In the genomic region with DNA sequence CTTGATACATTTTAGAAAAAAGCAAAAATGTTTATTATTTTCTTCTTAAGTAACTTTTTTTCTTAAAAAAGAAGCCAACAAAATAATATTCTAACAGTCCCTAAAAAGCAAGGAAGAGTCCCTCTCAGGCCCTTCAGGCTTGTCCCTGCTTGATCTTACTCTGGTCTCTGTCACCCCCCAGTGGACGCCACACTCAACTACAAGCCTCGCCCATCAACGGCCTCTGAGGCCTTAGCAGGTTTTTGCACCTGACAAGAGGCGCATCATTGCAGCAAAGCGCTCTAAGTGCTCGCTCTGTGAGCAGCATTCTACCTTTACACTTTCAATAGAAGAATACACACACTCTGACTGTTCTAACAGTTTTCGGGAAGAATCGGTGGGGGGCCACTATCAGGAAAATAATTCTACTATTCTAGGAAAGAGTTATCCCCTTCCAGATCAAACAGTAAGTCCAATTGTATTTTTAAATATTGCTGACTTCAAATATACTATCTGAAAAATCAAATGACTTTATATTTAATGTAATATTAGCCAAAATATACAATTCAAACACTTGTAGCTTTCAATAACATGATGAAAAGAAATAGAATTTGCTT, we compare ENCODE assay signal across 8 cellular contexts.
DNase-seq lines count a peak whose midpoint lies in the region; ATAC-seq and TF ChIP-seq lines count a peak whose summit lies in the region.

No MANE protein-coding gene starts in this region.

- no peak overlapping the region for H3K27ac Mint-ChIP-seq in mesothelial cell of epicardium

- H3K9me3 Mint-ChIP-seq in mesothelial cell of epicardium, result no peaks in the 10 kb centered on the region

- peaks cover 10% of the 10 kb centered on the region for H3K4me1 Mint-ChIP-seq in mesothelial cell of epicardium

- peak; percentile 72 for TF ChIP-seq CTCF in mesothelial cell of epicardium (IDR thresholded peaks at IDR 0.05; ENCODE audit: unreplicated experiment)

- H3K4me3 Mint-ChIP-seq in mesothelial cell of epicardium, result no peak overlapping the region

- ATAC-seq in HG02759 (IDR thresholded peaks at IDR 0.05; ENCODE audit: unreplicated experiment), result peak; percentile 89

- DNase-seq in DMS 273 (lab: John Stamatoyannopoulos, UW; ENCODE audit: unreplicated experiment), result peak; percentile 65
- DNase-seq in DMS 273 treated with DMSO at 0.1 percent for 48 hours (lab: John Stamatoyannopoulos, UW), result no peak
- DNase-seq in NCI-H226, result peak; percentile 32
- peak; percentile 77 to 80 for DNase-seq in activated CD4-positive, alpha-beta T cell treated with anti-CD3 and anti-CD28 coated beads, Interleukin-2, amount 50 U/mL, for 48 hours
- DNase-seq in effector CD4-positive, alpha-beta T cell, result peak; percentile 49
- DNase-seq in mesothelial cell of epicardium (ENCODE audit: low spot score in 2 of 2, unreplicated experiment in 2 of 2), result peak in 1 of 2 experiments; percentile 73
- DNase-seq in stimulated activated CD8-positive, alpha-beta memory T cell treated with anti-CD3 and anti-CD28 coated beads, Interleukin-4, amount 100 ng/mL, for 1 hour (ENCODE audit: low read depth in 2 of 2, low spot score in 1 of 2), result peak; percentile 26 to 42

- H3K27me3 Mint-ChIP-seq in mesothelial cell of epicardium (ENCODE audit: low read depth), result no peaks in the 10 kb centered on the region

- peaks cover 9% of the 10 kb centered on the region for H3K36me3 Mint-ChIP-seq in mesothelial cell of epicardium
